ENCODE assay signal across 22 cellular contexts in the genomic region with DNA sequence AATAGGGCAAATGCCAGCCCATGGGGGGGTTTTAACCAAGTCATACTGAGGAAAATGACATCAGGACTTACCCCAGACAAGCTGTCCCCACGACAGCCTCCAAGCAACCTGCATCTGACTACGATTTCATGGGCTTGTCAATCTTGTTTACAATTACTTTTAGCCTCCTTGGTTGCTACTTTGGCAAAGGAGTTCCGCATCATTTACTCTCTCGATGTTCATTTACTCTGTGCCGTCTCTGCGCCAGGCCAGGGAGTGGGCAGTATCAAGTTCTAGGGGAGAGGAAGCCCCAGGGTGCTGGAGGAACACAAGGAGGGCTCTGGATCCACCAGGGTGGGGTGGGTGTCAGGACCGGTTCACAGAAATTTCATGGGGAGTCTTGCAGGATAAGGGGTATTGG. TPM values are rescaled to one million over a fixed set of nuclear protein-coding genes. Genes with fewer than 3 reads are reported as not detected.
DNase-seq lines count a peak whose midpoint lies in the region; ATAC-seq, FAIRE-seq and TF ChIP-seq lines count a peak whose summit lies in the region.
"Had no signal": no experiment of that assay in that cellular context is flagged by ENCODE, and none has a peak within 500 bp of the region (broad histone marks: within the 10 kb centered on the region; RNA-seq: fewer than 3 reads in every experiment).

No MANE protein-coding gene starts in this region.

- H3K4me3 ChIP-seq in HEK293 (ENCODE audit: low read depth, low read length) (no peak overlapping the region), gastrocnemius medialis (no peak overlapping the region)
- H3K4me3 ChIP-seq: GM23338, uterus had no signal

- peak; percentile 41 for FAIRE-seq in islet of Langerhans (lab: Jason Lieb, UNC)
- FAIRE-seq: G401.6, GM18507 had no signal

- H3K36me3 ChIP-seq in HEK293 (ENCODE audit: control insufficient read depth in 2 of 2, insufficient read depth in 1 of 2, low read length in 2 of 2): no peaks in the 10 kb centered on the region
- no peaks in the 10 kb centered on the region for H3K36me3 ChIP-seq in gastrocnemius medialis
- H3K36me3 ChIP-seq: esophagus muscularis mucosa, gastroesophageal sphincter, uterus had no signal

- no peaks in the 10 kb centered on the region for H3K9me3 ChIP-seq in HEK293 (ENCODE audit: control insufficient read depth, insufficient read depth, low read depth, low read length)
- H3K9me3 ChIP-seq in gastrocnemius medialis: no peaks in the 10 kb centered on the region
- H3K9me3 ChIP-seq: esophagus muscularis mucosa, gastroesophageal sphincter, uterus had no signal

- DNase-seq in Caki2 (ENCODE audit: low read depth) (peak; percentile 49), gastrocnemius medialis (no peak), NCI-H1694 (lab: John Stamatoyannopoulos, UW) (no peak), NCI-H1694 treated with DMSO at 0.1 percent for 48 hours (lab: John Stamatoyannopoulos, UW) (no peak)
- DNase-seq in stimulated activated naive CD8-positive, alpha-beta T cell treated with anti-CD3 and anti-CD28 coated beads, Interleukin-15, Interleukin-2, amounts not matched to agents 100 U/mL and 50 U/mL, for 24 hours: no peak
- DNase-seq: activated naive CD8-positive, alpha-beta T cell treated with anti-CD3 and anti-CD28 coated beads, Interleukin-2, amount 10 ng/mL, durations not matched to agents 7 days and 5 days; CD4-positive, alpha-beta T cell; effector CD8-positive, alpha-beta T cell; NCI-H1092 treated with DMSO at 0.1 percent for 48 hours; NCI-H2081 treated with DMSO at 0.1 percent for 48 hours; NCI-H524 treated with DMSO at 0.1 percent for 48 hours; RPMI8226; stimulated activated CD4-positive, alpha-beta T cell treated with anti-CD3 and anti-CD28 coated beads, Interleukin-12 subunit alpha, Interleukin-12 subunit beta, amount 100 ng/mL, for 4 hours; uterus had no signal

- in situ Hi-C loops in Caki2 (cut with HindIII; ENCODE audit: low pct_unique_long_range_greater_than_20kb, low sequenced_read_pairs): no loop called here
- in situ Hi-C loops in gastrocnemius medialis (cut with MboI; ENCODE audit: low sequenced_read_pairs in 4 of 4): loop anchor here in 1 of 4 donors (5.0 kb wide), 1 partner anchor 52 kb away; no protein-coding TSS in a partner anchor

- H3K27ac ChIP-seq in HEK293 (ENCODE audit: extremely low read depth, low read depth, low read length) (no peak overlapping the region; the same call in 1 of the 2 replicates), gastrocnemius medialis (peak overlapping the region; percentile 79 to 91 (median 84))
- H3K27ac ChIP-seq: esophagus muscularis mucosa, uterus had no signal

- no peak for TF ChIP-seq POLR2A in gastrocnemius medialis (IDR thresholded peaks at IDR 0.05)

- CTCF ChIA-PET in HEK293 (lab: Yijun Ruan, JAX): interaction anchor here (0.6 to 2.1 kb wide), 3 partner anchors 34 to 307 kb away, joined by 3 to 8 read pairs (median 3); no protein-coding TSS in a partner anchor

- POLR2A ChIA-PET in HEK293 (lab: Yijun Ruan, JAX): no interaction called here

- ATAC-seq in gastrocnemius medialis: no peak
- no peak for ATAC-seq in stimulated activated naive CD8-positive, alpha-beta T cell treated with anti-CD3 and anti-CD28 coated beads, Interleukin-15, Interleukin-2, amounts not matched to agents 100 U/mL and 50 U/mL, for 24 hours
- ATAC-seq: gastroesophageal sphincter, GM23338, SK-N-SH treated with all-trans-retinoic acid at 6 μM for 48 hours had no signal

- peaks cover 41% of the 10 kb centered on the region for H3K4me1 ChIP-seq in HEK293 (ENCODE audit: control insufficient read depth, insufficient read depth, low read length)
- H3K4me1 ChIP-seq in gastrocnemius medialis: peaks cover 80 to 87% of the 10 kb centered on the region in 2 donors
- H3K4me1 ChIP-seq: uterus had no signal

- intact Hi-C loops in gastrocnemius medialis (cut with DNase I; ENCODE audit: low total_unique reads): no loop called here

- no peaks in the 10 kb centered on the region for H3K27me3 ChIP-seq in gastrocnemius medialis
- H3K27me3 ChIP-seq: esophagus muscularis mucosa, gastroesophageal sphincter, uterus had no signal

- TF ChIP-seq CTCF in HEK293 (tag by site-specific recombination; IDR thresholded peaks at IDR 0.05) (no peak), gastrocnemius medialis (IDR thresholded peaks at IDR 0.05 in 4 of 5, conservative IDR thresholded peaks at IDR 0.05 in 1 of 5) (no peak)

TF ChIP-seq in HEK293, 187 proteins besides CTCF, POLR2A, EP300 and RAD21 (continues in another document):
- TF ChIP-seq ZNF830 (tag by site-specific recombination; IDR thresholded peaks at IDR 0.05; ENCODE audit: low read depth) (no peak), ZNF423 (tag by site-specific recombination; IDR thresholded peaks at IDR 0.05) (peak; percentile 80), ZNF561 (tag by site-specific recombination; IDR thresholded peaks at IDR 0.05; ENCODE audit: borderline replicate concordance) (no peak), ZFP69B (tag by site-specific recombination; IDR thresholded peaks at IDR 0.05) (no peak), KLF9 (tag by site-specific recombination; IDR thresholded peaks at IDR 0.05; ENCODE audit: low read depth) (no peak), ZIC2 (tag by site-specific recombination; IDR thresholded peaks at IDR 0.05) (peak; percentile 52), ZNF621 (tag by site-specific recombination; IDR thresholded peaks at IDR 0.05) (no peak), ZNF341 (tag by site-specific recombination; IDR thresholded peaks at IDR 0.05; ENCODE audit: low read depth) (no peak), SP7 (tag by site-specific recombination; IDR thresholded peaks at IDR 0.05) (peak; percentile 62; the same call in 1 of the 2 replicates), FEZF1 (tag by site-specific recombination; IDR thresholded peaks at IDR 0.05) (peak; percentile 99), KLF10 (tag by site-specific recombination; IDR thresholded peaks at IDR 0.05) (no peak), ZNF560 (tag by site-specific recombination; IDR thresholded peaks at IDR 0.05; ENCODE audit: borderline replicate concordance) (no peak)
- TF ChIP-seq, protein P1, sequence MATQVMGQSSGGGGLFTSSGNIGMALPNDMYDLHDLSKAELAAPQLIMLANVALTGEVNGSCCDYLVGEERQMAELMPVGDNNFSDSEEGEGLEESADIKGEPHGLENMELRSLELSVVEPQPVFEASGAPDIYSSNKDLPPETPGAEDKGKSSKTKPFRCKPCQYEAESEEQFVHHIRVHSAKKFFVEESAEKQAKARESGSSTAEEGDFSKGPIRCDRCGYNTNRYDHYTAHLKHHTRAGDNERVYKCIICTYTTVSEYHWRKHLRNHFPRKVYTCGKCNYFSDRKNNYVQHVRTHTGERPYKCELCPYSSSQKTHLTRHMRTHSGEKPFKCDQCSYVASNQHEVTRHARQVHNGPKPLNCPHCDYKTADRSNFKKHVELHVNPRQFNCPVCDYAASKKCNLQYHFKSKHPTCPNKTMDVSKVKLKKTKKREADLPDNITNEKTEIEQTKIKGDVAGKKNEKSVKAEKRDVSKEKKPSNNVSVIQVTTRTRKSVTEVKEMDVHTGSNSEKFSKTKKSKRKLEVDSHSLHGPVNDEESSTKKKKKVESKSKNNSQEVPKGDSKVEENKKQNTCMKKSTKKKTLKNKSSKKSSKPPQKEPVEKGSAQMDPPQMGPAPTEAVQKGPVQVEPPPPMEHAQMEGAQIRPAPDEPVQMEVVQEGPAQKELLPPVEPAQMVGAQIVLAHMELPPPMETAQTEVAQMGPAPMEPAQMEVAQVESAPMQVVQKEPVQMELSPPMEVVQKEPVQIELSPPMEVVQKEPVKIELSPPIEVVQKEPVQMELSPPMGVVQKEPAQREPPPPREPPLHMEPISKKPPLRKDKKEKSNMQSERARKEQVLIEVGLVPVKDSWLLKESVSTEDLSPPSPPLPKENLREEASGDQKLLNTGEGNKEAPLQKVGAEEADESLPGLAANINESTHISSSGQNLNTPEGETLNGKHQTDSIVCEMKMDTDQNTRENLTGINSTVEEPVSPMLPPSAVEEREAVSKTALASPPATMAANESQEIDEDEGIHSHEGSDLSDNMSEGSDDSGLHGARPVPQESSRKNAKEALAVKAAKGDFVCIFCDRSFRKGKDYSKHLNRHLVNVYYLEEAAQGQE (tag by site-specific recombination; IDR thresholded peaks at IDR 0.05): no peak
- TF ChIP-seq, protein P2, sequence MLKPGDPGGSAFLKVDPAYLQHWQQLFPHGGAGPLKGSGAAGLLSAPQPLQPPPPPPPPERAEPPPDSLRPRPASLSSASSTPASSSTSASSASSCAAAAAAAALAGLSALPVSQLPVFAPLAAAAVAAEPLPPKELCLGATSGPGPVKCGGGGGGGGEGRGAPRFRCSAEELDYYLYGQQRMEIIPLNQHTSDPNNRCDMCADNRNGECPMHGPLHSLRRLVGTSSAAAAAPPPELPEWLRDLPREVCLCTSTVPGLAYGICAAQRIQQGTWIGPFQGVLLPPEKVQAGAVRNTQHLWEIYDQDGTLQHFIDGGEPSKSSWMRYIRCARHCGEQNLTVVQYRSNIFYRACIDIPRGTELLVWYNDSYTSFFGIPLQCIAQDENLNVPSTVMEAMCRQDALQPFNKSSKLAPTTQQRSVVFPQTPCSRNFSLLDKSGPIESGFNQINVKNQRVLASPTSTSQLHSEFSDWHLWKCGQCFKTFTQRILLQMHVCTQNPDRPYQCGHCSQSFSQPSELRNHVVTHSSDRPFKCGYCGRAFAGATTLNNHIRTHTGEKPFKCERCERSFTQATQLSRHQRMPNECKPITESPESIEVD (tag by site-specific recombination; IDR thresholded peaks at IDR 0.05): peak; percentile 43; the same call in 1 of the 2 replicates
- TF ChIP-seq, protein P3, sequence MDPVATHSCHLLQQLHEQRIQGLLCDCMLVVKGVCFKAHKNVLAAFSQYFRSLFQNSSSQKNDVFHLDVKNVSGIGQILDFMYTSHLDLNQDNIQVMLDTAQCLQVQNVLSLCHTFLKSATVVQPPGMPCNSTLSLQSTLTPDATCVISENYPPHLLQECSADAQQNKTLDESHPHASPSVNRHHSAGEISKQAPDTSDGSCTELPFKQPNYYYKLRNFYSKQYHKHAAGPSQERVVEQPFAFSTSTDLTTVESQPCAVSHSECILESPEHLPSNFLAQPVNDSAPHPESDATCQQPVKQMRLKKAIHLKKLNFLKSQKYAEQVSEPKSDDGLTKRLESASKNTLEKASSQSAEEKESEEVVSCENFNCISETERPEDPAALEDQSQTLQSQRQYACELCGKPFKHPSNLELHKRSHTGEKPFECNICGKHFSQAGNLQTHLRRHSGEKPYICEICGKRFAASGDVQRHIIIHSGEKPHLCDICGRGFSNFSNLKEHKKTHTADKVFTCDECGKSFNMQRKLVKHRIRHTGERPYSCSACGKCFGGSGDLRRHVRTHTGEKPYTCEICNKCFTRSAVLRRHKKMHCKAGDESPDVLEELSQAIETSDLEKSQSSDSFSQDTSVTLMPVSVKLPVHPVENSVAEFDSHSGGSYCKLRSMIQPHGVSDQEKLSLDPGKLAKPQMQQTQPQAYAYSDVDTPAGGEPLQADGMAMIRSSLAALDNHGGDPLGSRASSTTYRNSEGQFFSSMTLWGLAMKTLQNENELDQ (tag by site-specific recombination; IDR thresholded peaks at IDR 0.05; ENCODE audit: low read depth): no peak

RNA-seq across cellular contexts. Expression of a gene that starts 23.9 kb away (rescaled TPM):
- 14.8 and 15.0 TPM in 2 replicates for total RNA-seq in Caki2 (2014; rRNA removed; shearing (Covaris generic); ENCODE audit: low replicate concordance)
- total RNA-seq in gastrocnemius medialis: 100 to 1,000 TPM in 2 of 4 donors, 10 to 100 TPM in 2; 15.6 to 305 (median 82.2) TPM
- total RNA-seq: activated naive CD8-positive, alpha-beta T cell treated with anti-CD3 and anti-CD28 coated beads, Interleukin-2, amount 10 ng/mL, durations not matched to agents 7 days and 5 days; CD4-positive, alpha-beta T cell had no signal
